Comparison of ENCODE assay signal across 8 cellular contexts in the genomic region with DNA sequence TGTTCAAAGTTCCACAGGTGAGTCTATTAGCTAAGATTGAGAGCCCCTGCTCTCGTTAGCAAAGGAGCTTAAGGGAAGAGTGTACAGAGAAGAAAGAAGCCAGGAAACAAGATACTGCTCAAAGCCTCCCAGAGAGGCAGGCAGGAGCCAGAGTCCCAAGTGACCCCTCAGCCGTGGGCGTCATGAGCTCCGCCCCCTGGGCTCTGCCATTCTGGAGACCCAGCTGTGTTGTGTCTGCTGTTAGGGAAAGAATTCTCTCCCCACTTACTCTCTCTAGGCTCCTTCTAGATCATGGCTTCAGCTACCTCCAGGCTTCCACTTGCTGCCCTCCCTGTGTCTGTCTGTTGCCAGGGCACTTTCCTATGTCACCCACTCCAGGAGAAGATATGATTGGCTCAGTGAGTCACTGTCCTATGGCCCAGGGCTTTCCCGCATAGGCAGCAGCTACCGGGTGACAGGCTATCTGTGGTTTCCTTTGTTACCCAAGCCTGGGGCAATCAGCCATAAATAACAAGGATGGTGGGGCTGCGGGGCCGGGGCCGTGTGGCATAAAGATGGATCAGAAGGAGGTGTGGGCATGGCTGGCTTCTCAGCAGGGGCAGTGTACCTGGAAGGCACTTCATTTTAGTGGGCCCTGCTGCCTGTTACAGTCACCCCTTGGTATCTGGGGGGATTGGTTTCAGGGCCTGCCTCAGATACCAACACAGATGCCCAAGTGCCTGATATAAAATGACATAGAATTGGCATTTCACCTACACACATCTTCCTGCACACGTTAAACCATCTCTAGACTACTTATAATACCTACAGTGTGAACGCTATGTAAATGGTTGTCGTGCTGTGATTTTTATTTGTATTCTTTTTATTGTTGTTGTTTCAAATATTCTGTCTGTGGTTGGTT.
A peak's percentile ranks its signal among the peaks of the same experiment; 100 is the strongest.
DNase-seq lines count a peak whose midpoint lies in the region; ATAC-seq and TF ChIP-seq lines count a peak whose summit lies in the region.

No MANE protein-coding gene starts in this region.

- no peaks in the 10 kb centered on the region for H3K36me3 ChIP-seq in CD8-positive, alpha-beta T cell (ENCODE audit: insufficient read depth, low read length)
- no peaks in the 10 kb centered on the region for H3K36me3 ChIP-seq in kidney epithelial cell (ENCODE audit: control insufficient read depth, insufficient read depth, low read length)

- H3K9me3 ChIP-seq in CD8-positive, alpha-beta T cell (ENCODE audit: low read length): no peaks in the 10 kb centered on the region

- H3K4me1 ChIP-seq in CD8-positive, alpha-beta T cell (ENCODE audit: insufficient read depth, low read length): peaks cover 7% of the 10 kb centered on the region

- no peak overlapping the region for H3K4me3 ChIP-seq in CD8-positive, alpha-beta T cell (ENCODE audit: low read depth, low read length)
- H3K4me3 ChIP-seq in kidney epithelial cell (ENCODE audit: low read depth, low read length): no peak overlapping the region

- peak; percentile 71 for ATAC-seq in CD8-positive, alpha-beta T cell
- ATAC-seq in HG02885 (IDR thresholded peaks at IDR 0.05; ENCODE audit: poor library complexity, unreplicated experiment) (no peak), HG02938 (IDR thresholded peaks at IDR 0.05; ENCODE audit: unreplicated experiment) (no peak)

- H3K27ac ChIP-seq in CD8-positive, alpha-beta T cell (ENCODE audit: low read depth, low read length): no peak overlapping the region

- H3K9me3 Mint-ChIP-seq in CD8-positive, alpha-beta T cell: no peaks in the 10 kb centered on the region
- no peaks in the 10 kb centered on the region for H3K9me3 Mint-ChIP-seq in activated naive CD8-positive, alpha-beta T cell treated with anti-CD3 and anti-CD28 coated beads for 36 hours

- peaks cover 3% of the 10 kb centered on the region for H3K36me3 Mint-ChIP-seq in CD8-positive, alpha-beta T cell
- H3K36me3 Mint-ChIP-seq in activated naive CD8-positive, alpha-beta T cell treated with anti-CD3 and anti-CD28 coated beads for 36 hours: no peaks in the 10 kb centered on the region

- POLR2A ChIA-PET in CD8-positive, alpha-beta T cell (lab: Charles Lee): interaction anchor here (1.1 kb wide), 1 partner anchor 29 kb away, joined by 6 read pairs; no protein-coding TSS in a partner anchor

- intact Hi-C loops in CD8-positive, alpha-beta T cell (cut with DNase I, micrococcal nuclease): no loop called here

- no peaks in the 10 kb centered on the region for H3K27me3 ChIP-seq in CD8-positive, alpha-beta T cell (ENCODE audit: insufficient read depth, low read length)
- no peaks in the 10 kb centered on the region for H3K27me3 ChIP-seq in kidney epithelial cell (ENCODE audit: control insufficient read depth, insufficient read depth, low read length)

- CTCF ChIA-PET in CD8-positive, alpha-beta T cell (lab: Charles Lee): no interaction called here

- no peak overlapping the region for H3K4me3 Mint-ChIP-seq in CD8-positive, alpha-beta T cell
- H3K4me3 Mint-ChIP-seq in activated naive CD8-positive, alpha-beta T cell treated with anti-CD3 and anti-CD28 coated beads for 36 hours: no peak overlapping the region

- peak in 4 of 7 experiments; percentile 6 to 33 (median 18) for DNase-seq in CD8-positive, alpha-beta T cell
- DNase-seq in NCI-H146 treated with DMSO at 0.1 percent for 48 hours (lab: John Stamatoyannopoulos, UW; ENCODE audit: unreplicated experiment): peak; percentile 22
- peak; percentile 13 for DNase-seq in activated naive CD8-positive, alpha-beta T cell treated with anti-CD3 and anti-CD28 coated beads for 36 hours
- DNase-seq in kidney epithelial cell (ENCODE audit: low read depth): peak; percentile 53
- DNase-seq in GM20000 (ENCODE audit: low spot score): no peak
- no peak for DNase-seq in DMS153 (lab: John Stamatoyannopoulos, UW)

- peaks cover 14% of the 10 kb centered on the region for H3K4me1 Mint-ChIP-seq in CD8-positive, alpha-beta T cell (ENCODE audit: low read depth)
- H3K4me1 Mint-ChIP-seq in activated naive CD8-positive, alpha-beta T cell treated with anti-CD3 and anti-CD28 coated beads for 36 hours: peaks cover 4% of the 10 kb centered on the region

- no peak for TF ChIP-seq CTCF in CD8-positive, alpha-beta T cell (IDR thresholded peaks at IDR 0.05)
- TF ChIP-seq CTCF in kidney epithelial cell (IDR thresholded peaks at IDR 0.05; ENCODE audit: insufficient read depth, low read length, poor library complexity, severe bottlenecking) (no peak), GM20000 (IDR thresholded peaks at IDR 0.05; ENCODE audit: extremely low read depth, missing control alignments) (no peak)

- H3K27me3 Mint-ChIP-seq in CD8-positive, alpha-beta T cell (ENCODE audit: low read depth): no peaks in the 10 kb centered on the region
- no peaks in the 10 kb centered on the region for H3K27me3 Mint-ChIP-seq in activated naive CD8-positive, alpha-beta T cell treated with anti-CD3 and anti-CD28 coated beads for 36 hours

- no peak overlapping the region for H3K27ac Mint-ChIP-seq in CD8-positive, alpha-beta T cell
- H3K27ac Mint-ChIP-seq in activated naive CD8-positive, alpha-beta T cell treated with anti-CD3 and anti-CD28 coated beads for 36 hours: no peak overlapping the region

Comparison
In these comparisons a context has a peak if more than half of its experiments do, and no peak if none do; other contexts are left out.
1. DNase-seq: peak in CD8-positive, alpha-beta T cell (4 of 7), NCI-H146 treated with DMSO at 0.1 percent for 48 hours (single experiment), activated naive CD8-positive, alpha-beta T cell treated with anti-CD3 and anti-CD28 coated beads for 36 hours (single experiment) and kidney epithelial cell (single experiment); none in GM20000 (single experiment) and DMS153 (single experiment).